Comparison of ENCODE assay signal across 18 cellular contexts in the genomic region with DNA sequence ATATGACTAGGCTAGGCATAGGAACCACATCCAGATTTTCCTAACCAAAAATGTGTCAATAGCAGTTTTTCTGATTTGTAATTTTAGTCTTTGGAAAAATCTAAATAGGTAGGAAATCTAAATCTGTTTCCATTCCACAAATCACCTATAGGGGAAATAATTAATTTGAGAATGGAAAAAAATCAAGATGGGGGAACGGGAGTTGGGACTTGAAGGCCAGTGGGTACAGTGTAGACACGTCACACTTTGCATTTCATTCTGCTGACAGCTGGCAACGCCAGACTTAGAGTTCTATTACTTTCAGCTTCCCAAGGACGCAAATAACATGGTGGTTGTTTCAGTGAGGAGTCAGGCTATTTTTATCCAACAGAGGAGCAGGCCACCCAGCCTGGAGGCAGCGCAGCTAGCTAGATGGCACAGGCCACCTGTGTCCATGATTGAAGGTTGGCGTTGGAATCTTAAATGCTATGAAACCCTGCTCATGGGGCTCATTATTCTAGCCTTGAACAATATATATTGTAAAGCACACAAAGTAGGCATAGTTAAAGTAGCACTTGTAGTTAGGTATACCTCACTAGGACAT. TPM values are rescaled to one million over a fixed set of nuclear protein-coding genes. Genes with fewer than 3 reads are reported as not detected.
DNase-seq lines count a peak whose midpoint lies in the region; ATAC-seq, FAIRE-seq and TF ChIP-seq lines count a peak whose summit lies in the region.
"Had no signal": no experiment of that assay in that cellular context is flagged by ENCODE, and none has a peak within 500 bp of the region (broad histone marks: within the 10 kb centered on the region; RNA-seq: fewer than 3 reads in every experiment).

No MANE protein-coding gene starts in this region.

- H3K4me1 Mint-ChIP-seq in CD4-positive, CD25-positive, alpha-beta regulatory T cell = peaks cover 25 to 67% (median 58%) of the 10 kb centered on the region in 4 donors
- peaks cover 60% of the 10 kb centered on the region for H3K4me1 Mint-ChIP-seq in HFFc6 (ENCODE audit: low read depth)
- H3K4me1 Mint-ChIP-seq in glutamatergic neuron (ENCODE audit: low read depth, unreplicated experiment) = peaks cover 31% of the 10 kb centered on the region

- peaks cover 38% of the 10 kb centered on the region for H3K36me3 Mint-ChIP-seq in CD4-positive, CD25-positive, alpha-beta regulatory T cell
- peaks cover 39% of the 10 kb centered on the region for H3K36me3 Mint-ChIP-seq in HFFc6 (ENCODE audit: low read depth)
- peaks cover 2% of the 10 kb centered on the region for H3K36me3 Mint-ChIP-seq in glutamatergic neuron (ENCODE audit: unreplicated experiment)

- peak; percentile 51; the same call in 1 of the 2 replicates for TF ChIP-seq CTCF in HFFc6 (IDR thresholded peaks at IDR 0.05)
- TF ChIP-seq CTCF in glutamatergic neuron (IDR thresholded peaks at IDR 0.05; ENCODE audit: partially characterized antibody, unreplicated experiment) = peak; percentile 39
- no peak for TF ChIP-seq CTCF in osteoblast (IDR thresholded peaks at IDR 0.05; ENCODE audit: extremely low read depth, low read depth, low read length)

- H3K4me1 ChIP-seq in CD4-positive, CD25-positive, alpha-beta regulatory T cell (ENCODE audit: control insufficient read depth, insufficient read depth, low read length, poor library complexity, severe bottlenecking) = peaks cover 33% of the 10 kb centered on the region
- peaks cover 15% of the 10 kb centered on the region for H3K4me1 ChIP-seq in osteoblast (ENCODE audit: insufficient read depth, low read length)

- H3K27ac ChIP-seq in CD4-positive, CD25-positive, alpha-beta regulatory T cell (ENCODE audit: insufficient read depth, low read length, poor library complexity, severe bottlenecking) = peak overlapping the region; percentile 50
- peak overlapping the region; percentile 15 for H3K27ac ChIP-seq in osteoblast (ENCODE audit: low read depth, low read length)
- H3K27ac ChIP-seq: BLaER1, HL-60 had no signal

- DNase-seq in CD4-positive, CD25-positive, alpha-beta regulatory T cell = no peak
- DNase-seq in HFFc6 (no peak), glutamatergic neuron (no peak), osteoblast (ENCODE audit: insufficient read length, low spot score, missing footprints) (no peak), kidney tubule cell (ENCODE audit: low spot score) (no peak), H54 (ENCODE audit: insufficient read length, low spot score) (no peak), germinal center (ENCODE audit: low spot score) (no peak)
- DNase-seq: cortex of kidney, hypothalamus, Kasumi-1, NCI-H1694, NCI-H526, stomach, SW 1271 had no signal

- H3K4me3 Mint-ChIP-seq in CD4-positive, CD25-positive, alpha-beta regulatory T cell = peak overlapping the region in 2 of 4 donors; percentile 17 to 23
- H3K4me3 Mint-ChIP-seq in HFFc6 = no peak overlapping the region
- H3K4me3 Mint-ChIP-seq in glutamatergic neuron (ENCODE audit: unreplicated experiment) = no peak overlapping the region
- H3K4me3 Mint-ChIP-seq: WTC11 had no signal

- no peak overlapping the region for H3K4me3 ChIP-seq in CD4-positive, CD25-positive, alpha-beta regulatory T cell (ENCODE audit: low read depth, low read length)
- no peak overlapping the region for H3K4me3 ChIP-seq in osteoblast (ENCODE audit: insufficient read depth, low read length)
- H3K4me3 ChIP-seq: BLaER1, stomach had no signal

- no peak overlapping the region for H3K4me2 ChIP-seq in osteoblast (ENCODE audit: insufficient read depth, low read length)
- H3K4me2 ChIP-seq: BLaER1 had no signal

- FAIRE-seq in H54 (lab: Jason Lieb, UNC) = no peak

- H3K9me3 Mint-ChIP-seq in CD4-positive, CD25-positive, alpha-beta regulatory T cell = no peaks in the 10 kb centered on the region
- H3K9me3 Mint-ChIP-seq in HFFc6 (no peaks in the 10 kb centered on the region), glutamatergic neuron (ENCODE audit: unreplicated experiment) (peaks cover 8% of the 10 kb centered on the region)
- H3K9me3 Mint-ChIP-seq: WTC11 had no signal

- no peak for ATAC-seq in CD4-positive, CD25-positive, alpha-beta regulatory T cell (ENCODE audit: low read depth in 2 of 2)
- ATAC-seq: left lobe of liver, WTC11 had no signal

- H2AFZ ChIP-seq in osteoblast (ENCODE audit: low read length) = no peak overlapping the region

- TF ChIP-seq POLR2A in H54 (IDR thresholded peaks at IDR 0.05; ENCODE audit: low read depth, low read length) = no peak

- H4K20me1 ChIP-seq in osteoblast (ENCODE audit: insufficient read depth, low read length) = peaks cover 67% of the 10 kb centered on the region

- H3K9me3 ChIP-seq in CD4-positive, CD25-positive, alpha-beta regulatory T cell (ENCODE audit: control insufficient read depth in 2 of 2, low read length in 2 of 2) = no peaks in the 10 kb centered on the region
- H3K9me3 ChIP-seq in osteoblast (ENCODE audit: low read depth, low read length) = no peaks in the 10 kb centered on the region
- H3K9me3 ChIP-seq: BLaER1, stomach had no signal

- H3K27me3 ChIP-seq in CD4-positive, CD25-positive, alpha-beta regulatory T cell (ENCODE audit: control insufficient read depth, insufficient read depth, low read length) = no peaks in the 10 kb centered on the region
- no peaks in the 10 kb centered on the region for H3K27me3 ChIP-seq in osteoblast (ENCODE audit: insufficient read depth, low read length)
- H3K27me3 ChIP-seq: BLaER1, stomach had no signal

- no peaks in the 10 kb centered on the region for H3K27me3 Mint-ChIP-seq in CD4-positive, CD25-positive, alpha-beta regulatory T cell
- H3K27me3 Mint-ChIP-seq in HFFc6 (ENCODE audit: insufficient read depth) (no peaks in the 10 kb centered on the region), glutamatergic neuron (ENCODE audit: unreplicated experiment) (no peaks in the 10 kb centered on the region)

- peaks cover 48% of the 10 kb centered on the region for H3K36me3 ChIP-seq in CD4-positive, CD25-positive, alpha-beta regulatory T cell (ENCODE audit: control insufficient read depth, insufficient read depth, low read length)
- peaks cover 37% of the 10 kb centered on the region for H3K36me3 ChIP-seq in osteoblast (ENCODE audit: insufficient read depth, low read length)

- peak overlapping the region; percentile 32 to 71 (median 56) for H3K27ac Mint-ChIP-seq in CD4-positive, CD25-positive, alpha-beta regulatory T cell
- peak overlapping the region; percentile 12; the same call in 1 of the 2 replicates for H3K27ac Mint-ChIP-seq in HFFc6
- no peak overlapping the region for H3K27ac Mint-ChIP-seq in glutamatergic neuron (ENCODE audit: unreplicated experiment)
- H3K27ac Mint-ChIP-seq: WTC11 had no signal

- H3K79me2 ChIP-seq in osteoblast (ENCODE audit: insufficient read depth, low read length) = peaks cover 99% of the 10 kb centered on the region

RNA-seq across cellular contexts. Expression of a gene that starts 23.4 kb away (rescaled TPM):
- 231 TPM for total RNA-seq in CD4-positive, CD25-positive, alpha-beta regulatory T cell
- 10 to 100 TPM; 38.8 to 62.8 (median 56.2) TPM for polyA plus RNA-seq in CD4-positive, CD25-positive, alpha-beta regulatory T cell
- 100 to 1,000 TPM; 165 to 253 (median 205) TPM for total RNA-seq in HFFc6 (2021; fragmentation: NEBNext Ultra II Directional; extraction: Animal tissue kit (Norgen Biotek cat#: 25700))
- total RNA-seq in glutamatergic neuron (ENCODE audit: unreplicated experiment) (251 TPM), osteoblast (19.7 and 21.4 TPM in 2 replicates)

RNA-seq across cellular contexts. Expression of a gene that starts 28.6 kb away (rescaled TPM):
- 121 TPM for total RNA-seq in CD4-positive, CD25-positive, alpha-beta regulatory T cell
- 10 to 100 TPM; 44.5 to 64.7 (median 55.5) TPM for polyA plus RNA-seq in CD4-positive, CD25-positive, alpha-beta regulatory T cell
- total RNA-seq in HFFc6 (2021; fragmentation: NEBNext Ultra II Directional; extraction: Animal tissue kit (Norgen Biotek cat#: 25700)) = 10 to 100 TPM; 59.0 to 76.5 (median 67.8) TPM
- total RNA-seq in glutamatergic neuron (ENCODE audit: unreplicated experiment) = 51.4 TPM
- total RNA-seq in osteoblast = 84.3 and 91.9 TPM in 2 replicates
